1 cellular context compared by ENCODE assay signal in genomic region chrX:77412631-77413030, GRCh38.
TF ChIP-seq lines count a peak whose summit lies in the region.

No MANE protein-coding gene starts in this region.

TF ChIP-seq in H1, 55 proteins besides CTCF, POLR2A, EP300 and RAD21:
- no peak for TF ChIP-seq CHD7 (IDR thresholded peaks at IDR 0.05; ENCODE audit: insufficient replicate concordance, low read length)
- TF ChIP-seq TCF12 (IDR thresholded peaks at IDR 0.05; ENCODE audit: low read depth, low read length): no peak
- TF ChIP-seq SIRT6 (IDR thresholded peaks at IDR 0.05; ENCODE audit: low read length): no peak
- TF ChIP-seq KDM1A (IDR thresholded peaks at IDR 0.05; ENCODE audit: borderline replicate concordance, low read length): no peak
